Comparison of ENCODE assay signal across 20 cellular contexts in genomic region chr11:86148339-86148738, GRCh38.
DNase-seq lines count a peak whose midpoint lies in the region; ATAC-seq, FAIRE-seq and TF ChIP-seq lines count a peak whose summit lies in the region.
"Had no signal": no experiment of that assay in that cellular context is flagged by ENCODE, and none has a peak within 500 bp of the region (broad histone marks: within the 10 kb centered on the region; RNA-seq: fewer than 3 reads in every experiment).

No MANE protein-coding gene starts in this region.

- H3F3A ChIP-seq in PC-9 (ENCODE audit: insufficient read depth, low read depth), result peaks cover 18% of the 10 kb centered on the region

- no peak; a peak in 1 of 4 replicates for TF ChIP-seq RAD21 in K562 (CRISPR knock-in tag; conservative IDR thresholded peaks at IDR 0.05 in 1 of 2, IDR thresholded peaks at IDR 0.05 in 1 of 2)

- BruUV-seq in K562 (replicated peaks; lab: Mats Ljungman, UMichigan) (no TSS peak), PC-9 (replicated peaks; lab: Mats Ljungman, UMichigan) (no TSS peak)

- in situ Hi-C loops in K562 (cut with MboI), result no loop called here

- no peak overlapping the region for H3K4me3 ChIP-seq in CD8-positive, alpha-beta memory T cell (ENCODE audit: low read length)
- H3K4me3 ChIP-seq in K562, result no peak overlapping the region
- H3K4me3 ChIP-seq in PC-9, result no peak overlapping the region
- H3K4me3 ChIP-seq: SJCRH30 had no signal

- WGBS in K562 (ENCODE audit: insufficient coverage, low coverage, missing lambda C conversion rate), result 6% methylated on average over 3 of the region's 3 CpGs

- CTCF ChIA-PET in CD8-positive, alpha-beta memory T cell (lab: Charles Lee), result interaction anchor here (1.0 to 2.0 kb wide), 3 partner anchors 29 to 80 kb away, joined by 3 to 7 read pairs (median 4); partner anchors contain the start of gene PICALM
- CTCF ChIA-PET in K562 (lab: Yijun Ruan, JAX; ENCODE audit: low intra/inter-chr PET ratio) (no interaction called here), PC-9 (lab: Charles Lee) (no interaction called here)

- peak; percentile 75 for FAIRE-seq in K562 (lab: Jason Lieb, UNC)
- FAIRE-seq: G401.6, GM18507 had no signal

- no peaks in the 10 kb centered on the region for H3K36me3 ChIP-seq in CD8-positive, alpha-beta memory T cell (ENCODE audit: insufficient read depth, low read length)
- H3K36me3 ChIP-seq in K562 (ENCODE audit: control insufficient read depth, insufficient read depth, low read length), result no peaks in the 10 kb centered on the region
- no peaks in the 10 kb centered on the region for H3K36me3 ChIP-seq in PC-9 (ENCODE audit: low read depth)
- H3K36me3 ChIP-seq: SJCRH30 had no signal

- peak; percentile 94 for TF ChIP-seq EP300 in K562 (IDR thresholded peaks at IDR 0.05; ENCODE audit: low read length)

- H3K36me3 Mint-ChIP-seq in CD8-positive, alpha-beta memory T cell, result no peaks in the 10 kb centered on the region
- no peaks in the 10 kb centered on the region for H3K36me3 Mint-ChIP-seq in nephron (ENCODE audit: low read depth)

- no peaks in the 10 kb centered on the region for H3K9me1 ChIP-seq in K562 (ENCODE audit: control insufficient read depth, insufficient read depth, low read length)

- DNase-seq in CD8-positive, alpha-beta memory T cell, result no peak
- DNase-seq in OCI-M1 (lab: John Stamatoyannopoulos, UW) (peak; percentile 98), K562 (ENCODE audit: extremely low read depth in 1 of 4, low spot score in 3 of 4) (peak in 2 of 4 experiments; percentile 49 to 86), 8988T (no peak), PC-9 (no peak), LoVo (ENCODE audit: low spot score) (no peak)
- DNase-seq: CD4-positive, alpha-beta memory T cell; DND-41; GOT3; NCI-H1105; NCI-H1694 treated with DMSO at 0.1 percent for 48 hours; NCI-H446; NCI-H748 treated with DMSO at 0.1 percent for 48 hours; PC-3; SJCRH30 had no signal

- peaks cover 39% of the 10 kb centered on the region; the same call in 2 of the 3 replicates for H3K79me2 ChIP-seq in K562 (ENCODE audit: control insufficient read depth, insufficient read depth, low read length)
- H3K79me2 ChIP-seq in PC-9 (ENCODE audit: low read depth), result no peaks in the 10 kb centered on the region

- H3K4me1 ChIP-seq in CD8-positive, alpha-beta memory T cell (ENCODE audit: insufficient read depth, low read length), result peaks cover 35% of the 10 kb centered on the region
- peaks cover 55 to 94% of the 10 kb centered on the region in 2 experiments for H3K4me1 ChIP-seq in K562 (replicated peaks in 1 of 2; ENCODE audit: control insufficient read depth in 2 of 2, insufficient read depth in 2 of 2, low read length in 2 of 2)
- H3K4me1 ChIP-seq in PC-9 (replicated peaks; ENCODE audit: insufficient read depth), result peaks cover 27% of the 10 kb centered on the region

- peak overlapping the region in 1 of 2 experiments; percentile 48; a peak in 2 of 4 replicates for H3K9ac ChIP-seq in K562 (ENCODE audit: insufficient read depth in 1 of 2, low read depth in 2 of 2, low read length in 2 of 2)
- H3K9ac ChIP-seq: KMS-11 had no signal

- H3K4me1 Mint-ChIP-seq in CD8-positive, alpha-beta memory T cell, result peaks cover 48 to 56% (median 51%) of the 10 kb centered on the region in 3 donors
- H3K4me1 Mint-ChIP-seq in nephron, result peaks cover 52% of the 10 kb centered on the region

- no peak for TF ChIP-seq CTCF in K562 (IDR thresholded peaks at IDR 0.05 in 2 of 3, conservative IDR thresholded peaks at IDR 0.05 in 1 of 3; ENCODE audit: insufficient read depth in 2 of 3, low read depth in 1 of 3, low read length in 3 of 3)
- TF ChIP-seq CTCF in nephron (IDR thresholded peaks at IDR 0.05; ENCODE audit: unreplicated experiment in 3 of 3), result no peak
- no peak for TF ChIP-seq CTCF in PC-9 (conservative IDR thresholded peaks at IDR 0.05)

- H2AFZ ChIP-seq in K562 (ENCODE audit: low read depth, low read length) (peak overlapping the region; percentile 20; the same call in 1 of the 2 replicates), PC-9 (no peak overlapping the region)

- intact Hi-C loops in K562 (cut with micrococcal nuclease), result loop anchor here (1.0 kb wide), 1 partner anchor 79 kb away; the partner anchor contains the start of gene PICALM
- intact Hi-C loops in PC-9 (cut with micrococcal nuclease; ENCODE audit: unreplicated experiment), result no loop called here

- POLR2A ChIA-PET in CD8-positive, alpha-beta memory T cell (lab: Charles Lee), result interaction anchor here (1.4 kb wide), 1 partner anchor 9 kb away, joined by 4 read pairs; no protein-coding TSS in a partner anchor
- POLR2A ChIA-PET in K562 (lab: Yijun Ruan, JAX) (interaction anchor here (0.8 to 2.3 kb wide), 7 partner anchors 10 to 81 kb away, joined by 3 to 10 read pairs (median 4); no protein-coding TSS in a partner anchor), PC-9 (lab: Charles Lee; ENCODE audit: unreplicated experiment) (no interaction called here)

- no peaks in the 10 kb centered on the region for H3K9me2 ChIP-seq in PC-9 (ENCODE audit: insufficient read depth)

- H4K20me1 ChIP-seq in K562 (replicated peaks; ENCODE audit: control insufficient read depth, insufficient read depth, low read length) (no peaks in the 10 kb centered on the region), PC-9 (ENCODE audit: insufficient read depth) (no peaks in the 10 kb centered on the region)

- H3K9me3 Mint-ChIP-seq in CD8-positive, alpha-beta memory T cell, result peaks cover 0 to 2% (median 0%) of the 10 kb centered on the region in 5 donors
- H3K9me3 Mint-ChIP-seq in nephron, result no peaks in the 10 kb centered on the region
- H3K9me3 Mint-ChIP-seq: CD4-positive, alpha-beta memory T cell had no signal

- H3K9me3 ChIP-seq in CD8-positive, alpha-beta memory T cell (ENCODE audit: low read length), result no peaks in the 10 kb centered on the region
- H3K9me3 ChIP-seq in K562 (replicated peaks; ENCODE audit: control insufficient read depth, insufficient read depth, low read depth, low read length), result no peaks in the 10 kb centered on the region
- H3K9me3 ChIP-seq in PC-9 (ENCODE audit: insufficient read depth, low read depth), result no peaks in the 10 kb centered on the region
- H3K9me3 ChIP-seq: SJCRH30 had no signal

- no peak overlapping the region for H3K27ac Mint-ChIP-seq in CD8-positive, alpha-beta memory T cell
- H3K27ac Mint-ChIP-seq in nephron, result peak overlapping the region; percentile 50 to 61 (median 57)
- H3K27ac Mint-ChIP-seq: CD4-positive, alpha-beta memory T cell had no signal

- H3K27me3 ChIP-seq in CD8-positive, alpha-beta memory T cell (ENCODE audit: insufficient read depth, low read length, poor library complexity, severe bottlenecking), result no peaks in the 10 kb centered on the region
- H3K27me3 ChIP-seq in K562 (ENCODE audit: control insufficient read depth in 2 of 2, insufficient read depth in 2 of 2, low read length in 2 of 2) (no peaks in the 10 kb centered on the region; a peak in 1 of 5 replicates), PC-9 (ENCODE audit: insufficient read depth, low read depth) (no peaks in the 10 kb centered on the region)
- H3K27me3 ChIP-seq: SJCRH30 had no signal

- ATAC-seq in K562 (peak; percentile 62), GM21717 (IDR thresholded peaks at IDR 0.05; ENCODE audit: unreplicated experiment) (no peak)
- ATAC-seq: PC-3 had no signal

- no peak for TF ChIP-seq POLR2A in K562 (conservative IDR thresholded peaks at IDR 0.05)

- peaks cover 0 to 1% of the 10 kb centered on the region in 2 donors for H3K27me3 Mint-ChIP-seq in CD8-positive, alpha-beta memory T cell
- H3K27me3 Mint-ChIP-seq in nephron (ENCODE audit: low read depth), result no peaks in the 10 kb centered on the region
- H3K27me3 Mint-ChIP-seq: CD4-positive, alpha-beta memory T cell had no signal

- H3K4me2 ChIP-seq in K562 (ENCODE audit: insufficient read depth, low read length), result peak overlapping the region; percentile 80
- H3K4me2 ChIP-seq in PC-9, result no peak overlapping the region
- H3K4me2 ChIP-seq: KMS-11 had no signal

- H3K27ac ChIP-seq in CD8-positive, alpha-beta memory T cell (ENCODE audit: low read depth, low read length), result peak overlapping the region; percentile 41
- H3K27ac ChIP-seq in K562 (ENCODE audit: extremely low read depth, low read depth, low read length) (peak overlapping the region; percentile 64), PC-9 (no peak overlapping the region)
- H3K27ac ChIP-seq: KMS-11, SJCRH30 had no signal

- no peak overlapping the region for H3K4me3 Mint-ChIP-seq in CD8-positive, alpha-beta memory T cell
- H3K4me3 Mint-ChIP-seq in nephron, result no peak overlapping the region
- H3K4me3 Mint-ChIP-seq: CD4-positive, alpha-beta memory T cell had no signal

TF ChIP-seq in K562, 482 proteins besides CTCF, POLR2A, EP300 and RAD21 (continues in another document):
- TF ChIP-seq TBL1XR1 (IDR thresholded peaks at IDR 0.05; ENCODE audit: low read length in 2 of 2), result peak; percentile 63 to 74; a peak in 3 of 4 replicates
- no peak for TF ChIP-seq HINFP (tag; conservative IDR thresholded peaks at IDR 0.05; ENCODE audit: low read depth)
- no peak for TF ChIP-seq ZNF174 (CRISPR knock-in tag; IDR thresholded peaks at IDR 0.05)
- peak; percentile 86 for TF ChIP-seq NFIC (IDR thresholded peaks at IDR 0.05)
- TF ChIP-seq MTA2 (IDR thresholded peaks at IDR 0.05; ENCODE audit: low read depth), result peak; percentile 91
- TF ChIP-seq HDAC3 (IDR thresholded peaks at IDR 0.05; ENCODE audit: borderline replicate concordance, partially characterized antibody), result peak; percentile 86
- TF ChIP-seq ZNF507 (tag; conservative IDR thresholded peaks at IDR 0.05), result no peak

Comparison
In these comparisons a context has a peak if more than half of its experiments do, and no peak if none do; other contexts are left out.
1. H3K27ac Mint-ChIP-seq: peak in nephron (3 of 3); none in CD8-positive, alpha-beta memory T cell (0 of 8).